ENCODE assay signal across 9 cellular contexts in the genomic region with DNA sequence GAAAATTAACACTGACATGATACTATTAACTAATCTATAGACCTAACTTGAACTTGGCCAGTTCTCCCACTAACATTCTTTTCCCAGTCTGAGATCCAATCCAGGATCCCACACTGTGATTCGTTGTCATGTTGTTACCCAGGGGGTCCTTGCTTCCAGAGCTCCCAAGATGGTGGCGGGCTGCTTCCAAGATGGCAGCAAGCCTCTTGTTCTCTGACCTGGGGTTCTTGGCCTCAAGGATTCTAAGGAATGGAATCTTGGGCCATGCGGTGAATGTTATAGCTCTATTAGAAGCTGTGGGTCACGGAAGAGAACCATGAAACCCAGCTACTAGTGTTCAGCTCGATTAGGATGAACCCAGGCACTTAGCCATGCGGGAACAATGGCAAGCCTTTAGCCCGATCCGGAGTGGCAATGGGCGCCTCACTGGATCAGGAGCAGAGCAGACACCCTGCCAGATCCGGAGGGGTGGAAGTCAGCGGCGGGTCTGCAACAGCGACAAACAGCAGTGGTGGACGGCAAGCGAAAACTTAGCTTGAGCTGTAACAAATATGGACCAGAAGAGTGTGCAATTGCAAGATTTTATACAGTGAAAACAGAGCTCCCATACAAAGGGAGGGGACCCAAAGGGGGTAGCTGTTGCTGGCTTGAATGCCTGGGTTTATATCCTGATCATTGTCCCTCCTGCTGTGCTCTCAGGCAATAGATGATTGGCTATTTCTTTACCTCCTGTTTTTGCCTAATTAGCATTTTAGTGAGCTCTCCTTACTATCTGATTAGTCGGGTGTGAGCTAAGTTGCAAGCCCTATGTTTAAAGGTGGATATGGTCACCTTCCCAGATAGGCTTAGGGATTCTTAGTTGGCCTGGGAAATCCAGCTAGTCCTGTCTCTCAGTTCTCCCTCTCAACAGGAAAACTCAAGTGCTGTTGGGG. TPM values are rescaled to one million over a fixed set of nuclear protein-coding genes. Genes with fewer than 3 reads are reported as not detected.
"Had no signal": no experiment of that assay in that cellular context is flagged by ENCODE, and none has a peak within 500 bp of the region (broad histone marks: within the 10 kb centered on the region; RNA-seq: fewer than 3 reads in every experiment).

No MANE protein-coding gene starts in this region.

RNA-seq across cellular contexts. Expression of gene SLC22A14, which starts 7.5 kb away (rescaled TPM):
- total RNA-seq: neural crest cell, sigmoid colon, stomach, subcutaneous adipose tissue, thyroid gland, ureter had no signal
- polyA plus RNA-seq: naive thymus-derived CD8-positive, alpha-beta T cell had no signal

RNA-seq across cellular contexts. Expression of gene SLC22A13, which starts 23.9 kb away (rescaled TPM):
- total RNA-seq: skeletal muscle tissue, vagina had no signal
